Comparison of ENCODE assay signal across 9 cellular contexts in the genomic region with DNA sequence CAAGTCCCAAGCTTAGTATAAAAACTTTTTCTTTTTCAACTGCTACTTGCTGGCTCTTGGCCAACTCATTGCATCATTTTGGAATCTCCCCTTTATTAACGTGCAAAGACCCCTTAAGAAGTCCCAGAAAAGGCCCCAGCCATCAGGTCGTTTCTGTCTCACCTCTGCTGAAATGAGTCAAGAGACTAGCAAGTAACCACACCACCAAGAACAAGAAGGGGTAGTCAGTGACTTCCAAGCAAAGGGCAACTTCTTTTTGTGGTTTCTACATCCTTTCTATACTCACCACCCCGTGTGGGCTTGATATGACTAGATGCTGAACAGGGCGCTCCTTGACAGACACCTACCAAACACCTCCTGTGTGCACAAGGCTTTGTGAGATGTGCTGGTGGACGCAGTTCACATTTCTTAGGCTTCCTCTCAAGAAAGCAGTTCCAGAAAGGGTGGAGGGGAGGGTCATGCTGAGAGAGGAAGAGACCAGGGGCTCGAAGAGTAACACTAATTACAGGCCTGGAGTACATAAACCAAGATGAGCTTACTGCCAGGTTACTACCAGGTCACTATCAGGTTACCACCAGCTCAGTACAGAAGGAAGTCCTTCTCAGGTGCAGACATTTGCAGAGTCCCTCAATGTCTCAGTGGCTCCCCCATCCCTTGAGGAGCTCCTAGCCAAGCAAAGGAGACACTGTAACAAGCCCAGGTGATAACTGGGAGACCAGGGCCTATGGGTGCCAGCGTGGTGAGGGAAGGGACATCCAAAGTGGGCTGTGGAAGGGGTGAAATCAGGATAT. TPM values are rescaled to one million over a fixed set of nuclear protein-coding genes. Genes with fewer than 3 reads are reported as not detected.
DNase-seq lines count a peak whose midpoint lies in the region; ATAC-seq, FAIRE-seq and TF ChIP-seq lines count a peak whose summit lies in the region.
"Had no signal": no experiment of that assay in that cellular context is flagged by ENCODE, and none has a peak within 500 bp of the region (broad histone marks: within the 10 kb centered on the region; RNA-seq: fewer than 3 reads in every experiment).

No MANE protein-coding gene starts in this region.

- peaks cover 11 to 25% (median 15%) of the 10 kb centered on the region in 3 donors for H3K4me1 Mint-ChIP-seq in IgD-negative memory B cell

- DNase-seq in GM12891 (ENCODE audit: insufficient read length, low spot score) (no peak), SHP77 treated with DMSO at 0.1 percent for 48 hours (lab: John Stamatoyannopoulos, UW) (no peak), OCI-M1 (lab: John Stamatoyannopoulos, UW) (no peak), D721Med (ENCODE audit: insufficient read length, low spot score) (no peak)
- peak; percentile 10 for DNase-seq in activated naive CD8-positive, alpha-beta T cell treated with anti-CD3 and anti-CD28 coated beads, Interleukin-2, amount 50 U/mL, for 16 hours (ENCODE audit: low read depth, low spot score)
- no peak for DNase-seq in effector CD8-positive, alpha-beta T cell (lab: John Stamatoyannopoulos, UW)
- DNase-seq: spleen had no signal

- H3K9me3 Mint-ChIP-seq in IgD-negative memory B cell: peaks cover 3 to 15% (median 15%) of the 10 kb centered on the region in 3 donors

- peak overlapping the region in 2 of 4 donors; percentile 73 to 84 for H3K4me3 Mint-ChIP-seq in IgD-negative memory B cell

- TF ChIP-seq POLR2A in GM12891 (IDR thresholded peaks at IDR 0.05; ENCODE audit: low read depth, low read length): peak; percentile 77

- peak; percentile 82 for ATAC-seq in GM21529 (IDR thresholded peaks at IDR 0.05; ENCODE audit: unreplicated experiment)

- peaks cover 5% of the 10 kb centered on the region for H3K36me3 Mint-ChIP-seq in IgD-negative memory B cell

- H3K27me3 Mint-ChIP-seq in IgD-negative memory B cell: no peaks in the 10 kb centered on the region

- H3K27ac Mint-ChIP-seq in IgD-negative memory B cell: peak overlapping the region in 2 of 3 donors; percentile 59 to 76

- TF ChIP-seq CTCF in D721Med (IDR thresholded peaks at IDR 0.05; ENCODE audit: insufficient read depth, missing control alignments): no peak

- FAIRE-seq in GM12891 (lab: Jason Lieb, UNC) (peak; percentile 97), D721Med (lab: Jason Lieb, UNC) (no peak)

TF ChIP-seq in GM12891, 5 proteins besides CTCF, POLR2A, EP300 and RAD21:
- TF ChIP-seq PAX5 (IDR thresholded peaks at IDR 0.05; ENCODE audit: insufficient read depth, low read length, severe bottlenecking): peak; percentile 38
- peak; percentile 61; the same call in 1 of the 2 replicates for TF ChIP-seq POLR2AphosphoS5 (IDR thresholded peaks at IDR 0.05; ENCODE audit: low read depth, low read length)
- peak; percentile 94 for TF ChIP-seq POU2F2 (IDR thresholded peaks at IDR 0.05; ENCODE audit: low read depth, low read length)
- peak; percentile 43 for TF ChIP-seq SPI1 (IDR thresholded peaks at IDR 0.05; ENCODE audit: low read depth, low read length)
- no peak; the same call in 1 of the 2 replicates for TF ChIP-seq TAF1 (IDR thresholded peaks at IDR 0.05; ENCODE audit: low read depth, low read length)

RNA-seq across cellular contexts. Expression of a gene that starts 19.3 kb away (rescaled TPM):
- polyA plus RNA-seq in GM12891 (2012; ENCODE audit: low read depth, missing spikeins): 3.6 TPM
- 1.9 TPM for polyA plus RNA-seq in IgD-negative memory B cell
